In the genomic region with DNA sequence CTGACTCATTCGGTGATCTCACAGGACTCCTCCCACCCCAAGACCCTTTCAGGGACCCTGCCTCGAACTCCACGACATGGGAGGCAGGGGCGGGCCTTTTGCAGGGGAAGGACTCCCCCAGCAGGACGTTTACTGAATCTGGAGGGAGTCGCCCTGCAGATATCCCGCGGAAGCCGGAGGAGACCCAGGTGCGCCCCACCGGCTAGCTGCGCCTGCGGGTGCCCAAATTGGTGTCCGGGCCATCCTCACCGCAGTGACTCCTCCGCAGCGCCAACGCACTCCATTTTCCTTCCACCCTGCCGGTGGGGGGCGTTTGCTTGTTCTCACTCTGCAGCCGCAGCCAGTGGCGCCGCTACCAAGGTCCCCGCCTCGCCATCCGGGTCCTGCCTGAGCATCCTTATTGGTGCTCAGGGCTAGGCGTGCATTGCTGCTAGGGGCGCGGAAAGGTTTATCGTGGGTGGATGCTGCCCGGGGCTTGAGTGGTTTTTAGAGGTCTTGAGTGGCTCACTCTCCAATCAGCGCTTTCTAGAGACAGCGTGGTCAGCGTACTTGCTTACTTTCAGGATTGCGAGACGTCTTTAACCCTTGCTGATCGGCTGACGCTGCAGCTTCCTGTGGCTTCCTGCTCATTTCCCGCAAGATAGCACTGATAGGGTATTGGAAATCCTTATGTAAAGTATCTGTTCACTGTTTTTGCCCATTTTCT, we compare ENCODE assay signal across 8 cellular contexts.
DNase-seq lines count a peak whose midpoint lies in the region; ATAC-seq and TF ChIP-seq lines count a peak whose summit lies in the region.

No MANE protein-coding gene starts in this region.

- DNase-seq in AG08395 (ENCODE audit: low spot score), result peak; percentile 76
- peak; percentile 93 for DNase-seq in NCI-H748 (lab: John Stamatoyannopoulos, UW; ENCODE audit: unreplicated experiment)
- peak; percentile 58 for DNase-seq in activated T-cell treated with anti-CD3 and anti-CD28 coated beads for 24 hours (ENCODE audit: low read depth)
- DNase-seq in epithelial cell of esophagus (ENCODE audit: low read depth), result peak; percentile 70
- DNase-seq in stimulated activated CD8-positive, alpha-beta memory T cell treated with anti-CD3 and anti-CD28 coated beads, Interleukin-4, amount 100 ng/mL, for 24 hours (ENCODE audit: low read depth), result peak; percentile 55

- peak overlapping the region in 1 of 2 donors; percentile 47 for H3K9ac ChIP-seq in mucosa of rectum (ENCODE audit: low read depth in 1 of 2, low read length in 2 of 2)

- H3K36me3 ChIP-seq in mucosa of rectum (ENCODE audit: control insufficient read depth in 2 of 2, insufficient read depth in 2 of 2, low read length in 2 of 2), result no peaks in the 10 kb centered on the region

- H3K4me3 ChIP-seq in epithelial cell of esophagus (ENCODE audit: low read length) (peak overlapping the region; percentile 34), mucosa of rectum (ENCODE audit: low read length in 2 of 2) (peak overlapping the region; percentile 62 to 71)

- H3K9me3 ChIP-seq in mucosa of rectum (ENCODE audit: control insufficient read depth in 2 of 2, low read length in 2 of 2), result no peaks in the 10 kb centered on the region

- peak; percentile 24 for TF ChIP-seq CTCF in epithelial cell of esophagus (IDR thresholded peaks at IDR 0.05; ENCODE audit: insufficient read depth, low read depth, low read length, missing control alignments)

- no peak overlapping the region for H3K27ac ChIP-seq in mucosa of rectum (ENCODE audit: low read depth in 2 of 2, low read length in 2 of 2)

- H3K27me3 ChIP-seq in mucosa of rectum (ENCODE audit: control insufficient read depth in 2 of 2, insufficient read depth in 2 of 2, low read length in 2 of 2), result peaks cover 5 to 13% of the 10 kb centered on the region in 2 donors

- ATAC-seq in GM18873 (IDR thresholded peaks at IDR 0.05; ENCODE audit: low FRiP score, unreplicated experiment) (peak; percentile 97), HG03108 (IDR thresholded peaks at IDR 0.05; ENCODE audit: unreplicated experiment) (peak; percentile 84)

- peaks cover 5 to 10% of the 10 kb centered on the region in 2 donors for H3K4me1 ChIP-seq in mucosa of rectum (ENCODE audit: control insufficient read depth in 2 of 2, insufficient read depth in 2 of 2, low read length in 2 of 2)
